Comparison of ENCODE assay signal across 16 cellular contexts in the genomic region with DNA sequence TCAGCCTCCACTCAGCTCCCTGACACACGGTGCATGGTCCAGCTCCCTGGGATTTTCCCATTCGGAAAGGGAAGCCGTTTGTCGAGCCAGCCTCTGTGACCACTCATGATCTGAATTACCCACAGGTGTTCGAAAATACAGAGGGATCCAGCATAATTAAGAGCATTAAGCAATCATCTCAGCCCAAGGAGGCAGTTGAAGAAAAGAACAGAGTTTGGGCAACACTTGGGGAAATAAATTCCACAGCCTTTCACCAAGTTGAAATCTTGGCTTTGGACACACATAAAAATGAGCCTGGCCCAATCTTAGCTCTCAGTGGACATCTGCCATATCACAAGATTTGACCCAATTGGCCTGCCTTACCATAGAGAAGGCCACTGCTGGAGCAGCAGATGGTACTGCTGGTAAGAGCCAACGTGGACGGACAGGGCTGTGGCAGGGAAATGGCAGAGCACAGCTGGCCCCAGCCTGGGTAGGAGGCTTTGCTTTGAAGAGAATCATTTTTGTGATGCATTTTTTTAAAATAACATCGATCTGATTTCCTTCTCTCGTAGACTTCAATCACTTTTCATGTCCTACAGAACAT.
"Had no signal": no experiment of that assay in that cellular context is flagged by ENCODE, and none has a peak within 500 bp of the region (broad histone marks: within the 10 kb centered on the region; RNA-seq: fewer than 3 reads in every experiment).

No MANE protein-coding gene starts in this region.

- H3K4me3 ChIP-seq: adrenal gland, ascending aorta, hepatocyte, pancreas, transverse colon had no signal

- H3K9me3 ChIP-seq: adrenal gland, ascending aorta, pancreas, transverse colon had no signal

- ATAC-seq: stimulated activated naive B cell treated with anti-CD40 and anti-IgM and Interleukin-4, amounts not matched to agents 10 μg/mL and 1 μg/mL and 100 μg/mL, for 72 hours had no signal

- H2AFZ ChIP-seq: hepatocyte had no signal

- H3K27ac ChIP-seq: adrenal gland, brain microvascular endothelial cell, epithelial cell of prostate, hepatocyte, pancreas, transverse colon had no signal

- H3K4me2 ChIP-seq: hepatocyte had no signal

- H3K27me3 ChIP-seq: adrenal gland, ascending aorta, brain microvascular endothelial cell, hepatocyte, pancreas, transverse colon had no signal

- H3K4me1 ChIP-seq: adrenal gland, pancreas had no signal

- DNase-seq: activated gamma-delta T cell treated with Interleukin-2 at 50 U/mL for 16 hours; activated T-cell treated with anti-CD3 and anti-CD28 coated beads, Interleukin-2, amount 50 U/mL, for 1 hour; adrenal gland; brain microvascular endothelial cell; cortex of kidney; foreskin fibroblast; kidney glomerular epithelial cell; pancreas; stimulated activated CD4-positive, alpha-beta T cell treated with anti-CD3 and anti-CD28 coated beads, Interleukin-2, amount 100 ng/mL, for 48 hours; stimulated activated CD8-positive, alpha-beta memory T cell treated with anti-CD3 and anti-CD28 coated beads, Interleukin-4, amount 100 ng/mL, for 48 hours; stimulated activated naive B cell treated with anti-CD40 and anti-IgM and Interleukin-4, amounts not matched to agents 10 μg/mL and 1 μg/mL and 100 μg/mL, for 72 hours; T-helper 1 cell; transverse colon had no signal

- H3K36me3 ChIP-seq: adrenal gland, pancreas, transverse colon had no signal
